ENCODE assay signal across 8 cellular contexts in genomic region chr6:131134950-131135243, GRCh38. TPM values are rescaled to one million over a fixed set of nuclear protein-coding genes. Genes with fewer than 3 reads are reported as not detected.
A peak's percentile ranks its signal among the peaks of the same experiment; 100 is the strongest.
DNase-seq lines count a peak whose midpoint lies in the region; ATAC-seq and TF ChIP-seq lines count a peak whose summit lies in the region.

No MANE protein-coding gene starts in this region.

- no peaks in the 10 kb centered on the region for H3K9me3 ChIP-seq in left ventricle myocardium inferior (replicated peaks)
- H3K9me3 ChIP-seq in mononuclear cell (ENCODE audit: low read depth, low read length) = no peaks in the 10 kb centered on the region
- no peaks in the 10 kb centered on the region for H3K9me3 ChIP-seq in vagina

- intact Hi-C loops in left ventricle myocardium inferior (cut with micrococcal nuclease) = no loop called here
- intact Hi-C loops in Right ventricle myocardium superior (cut with DNase I) = no loop called here
- intact Hi-C loops in vagina (cut with DNase I) = no loop called here

- peak overlapping the region; percentile 81 for H3K4me3 ChIP-seq in left ventricle myocardium inferior
- H3K4me3 ChIP-seq in cardiac fibroblast (replicated peaks in 1 of 2; ENCODE audit: low read depth in 2 of 2, low read length in 2 of 2) = peak overlapping the region; percentile 64 to 69
- peak overlapping the region; percentile 65 for H3K4me3 ChIP-seq in mononuclear cell (ENCODE audit: low read length)
- H3K4me3 ChIP-seq in vagina = peak overlapping the region; percentile 77 to 86

- peaks cover 25% of the 10 kb centered on the region for H3K4me1 ChIP-seq in left ventricle myocardium inferior
- peaks cover 12% of the 10 kb centered on the region for H3K4me1 ChIP-seq in mononuclear cell (ENCODE audit: insufficient read depth, low read length)
- peaks cover 11% of the 10 kb centered on the region for H3K4me1 ChIP-seq in vagina

- no peak for ATAC-seq in Right ventricle myocardium superior (ENCODE audit: poor library complexity)

- DNase-seq in left ventricle myocardium inferior (no peak), Right ventricle myocardium superior (no peak), cardiac fibroblast (ENCODE audit: low read depth in 2 of 2) (no peak), vagina (ENCODE audit: extremely low spot score in 2 of 2) (no peak), islet precursor cell (no peak), NCI-H1694 treated with DMSO at 0.1 percent for 48 hours (lab: John Stamatoyannopoulos, UW) (no peak), GM03348 (ENCODE audit: low spot score) (no peak)

- TF ChIP-seq POLR2A in vagina (IDR thresholded peaks at IDR 0.05) = no peak

- H3K27ac ChIP-seq in left ventricle myocardium inferior (replicated peaks) (peak overlapping the region; percentile 95), vagina (peak overlapping the region; percentile 94)

- H3K27me3 ChIP-seq in left ventricle myocardium inferior (ENCODE audit: low read depth) = no peaks in the 10 kb centered on the region
- no peaks in the 10 kb centered on the region for H3K27me3 ChIP-seq in mononuclear cell (ENCODE audit: insufficient read depth, low read length)
- H3K27me3 ChIP-seq in vagina = no peaks in the 10 kb centered on the region

- no peaks in the 10 kb centered on the region for H3K36me3 ChIP-seq in left ventricle myocardium inferior
- no peaks in the 10 kb centered on the region for H3K36me3 ChIP-seq in vagina

- TF ChIP-seq CTCF in left ventricle myocardium inferior (IDR thresholded peaks at IDR 0.05; ENCODE audit: borderline replicate concordance) (no peak), cardiac fibroblast (IDR thresholded peaks at IDR 0.05; ENCODE audit: low read depth, low read length) (no peak), vagina (IDR thresholded peaks at IDR 0.05) (no peak)

RNA-seq across cellular contexts. Expression of gene AKAP7, which starts 0.4 kb away (rescaled TPM):
- total RNA-seq in left ventricle myocardium inferior (10.9 TPM), Right ventricle myocardium superior (10.3 TPM), mononuclear cell (21.0 TPM), vagina (6.4 TPM)
